In genomic region chr14:102603293-102603907, GRCh38 we compare ENCODE assay signal across 19 cellular contexts. TPM values are rescaled to one million over a fixed set of nuclear protein-coding genes. Genes with fewer than 3 reads are reported as not detected.
DNase-seq lines count a peak whose midpoint lies in the region; ATAC-seq and TF ChIP-seq lines count a peak whose summit lies in the region.
"Had no signal": no experiment of that assay in that cellular context is flagged by ENCODE, and none has a peak within 500 bp of the region (broad histone marks: within the 10 kb centered on the region; RNA-seq: fewer than 3 reads in every experiment).

No MANE protein-coding gene starts in this region.

- H3K4me1 ChIP-seq in breast epithelium (peaks cover 0 to 9% of the 10 kb centered on the region in 2 donors), lung (ENCODE audit: control insufficient read depth in 2 of 2, insufficient read depth in 2 of 2, low read length in 2 of 2) (peaks cover 4 to 24% of the 10 kb centered on the region in 2 donors), upper lobe of right lung (peaks cover 31% of the 10 kb centered on the region)
- H3K4me1 ChIP-seq: prostate gland had no signal

- peak overlapping the region; percentile 90 for H3K27ac Mint-ChIP-seq in MCF 10A (ENCODE audit: low read depth, unreplicated experiment)
- peak overlapping the region; percentile 75; the same call in 1 of the 2 replicates for H3K27ac Mint-ChIP-seq in WTC11
- H3K27ac Mint-ChIP-seq: T-cell had no signal

- no peaks in the 10 kb centered on the region for H3K9me3 Mint-ChIP-seq in MCF 10A (ENCODE audit: unreplicated experiment)
- no peaks in the 10 kb centered on the region for H3K9me3 Mint-ChIP-seq in WTC11
- H3K9me3 Mint-ChIP-seq: T-cell had no signal

- H3K27me3 Mint-ChIP-seq in MCF 10A (ENCODE audit: insufficient read depth, unreplicated experiment): no peaks in the 10 kb centered on the region
- no peaks in the 10 kb centered on the region; the same call in 1 of the 2 replicates for H3K27me3 Mint-ChIP-seq in WTC11 (ENCODE audit: low read depth)
- H3K27me3 Mint-ChIP-seq: T-cell had no signal

- intact Hi-C loops in MCF 10A (cut with micrococcal nuclease) (no loop called here), breast epithelium (cut with DNase I; ENCODE audit: low total_unique reads) (no loop called here), upper lobe of right lung (cut with DNase I) (no loop called here)

- H3K4me3 Mint-ChIP-seq in MCF 10A (ENCODE audit: unreplicated experiment) (peak overlapping the region; percentile 8), WTC11 (no peak overlapping the region)

- no peak for ATAC-seq in WTC11
- ATAC-seq in lung (ENCODE audit: insufficient read depth, low FRiP score): no peak
- peak; percentile 66 for ATAC-seq in upper lobe of right lung
- ATAC-seq in HG03442 (IDR thresholded peaks at IDR 0.05; ENCODE audit: unreplicated experiment): no peak
- ATAC-seq: Panc1, T-cell had no signal

- H3K36me3 ChIP-seq in breast epithelium (no peaks in the 10 kb centered on the region), lung (ENCODE audit: control insufficient read depth in 2 of 2, insufficient read depth in 2 of 2, low read length in 2 of 2) (no peaks in the 10 kb centered on the region), upper lobe of right lung (no peaks in the 10 kb centered on the region)
- H3K36me3 ChIP-seq: brain microvascular endothelial cell, prostate gland had no signal

- TF ChIP-seq CTCF in MCF 10A (IDR thresholded peaks at IDR 0.05; ENCODE audit: unreplicated experiment): no peak
- TF ChIP-seq CTCF in breast epithelium (IDR thresholded peaks at IDR 0.05): no peak
- TF ChIP-seq CTCF in WTC11 (IDR thresholded peaks at IDR 0.05): no peak
- TF ChIP-seq CTCF in lung (IDR thresholded peaks at IDR 0.05; ENCODE audit: control extremely low read depth, extremely low read depth): no peak
- no peak for TF ChIP-seq CTCF in upper lobe of right lung (IDR thresholded peaks at IDR 0.05)

- POLR2A ChIA-PET in MCF 10A (lab: Yijun Ruan, JAX) (interaction anchor here (0.6 to 3.7 kb wide), 7 partner anchors 9 to 91 kb away, joined by 3 to 49 read pairs (median 5); no protein-coding TSS in a partner anchor), WTC11 (lab: Charles Lee) (no interaction called here)

- H3K27me3 ChIP-seq in breast epithelium (no peaks in the 10 kb centered on the region), lung (ENCODE audit: control insufficient read depth, insufficient read depth) (no peaks in the 10 kb centered on the region), upper lobe of right lung (no peaks in the 10 kb centered on the region)
- H3K27me3 ChIP-seq: brain microvascular endothelial cell had no signal

- H3K9me3 ChIP-seq in breast epithelium (no peaks in the 10 kb centered on the region), lung (ENCODE audit: control insufficient read depth in 2 of 2, insufficient read depth in 1 of 2, low read length in 1 of 2) (no peaks in the 10 kb centered on the region), upper lobe of right lung (no peaks in the 10 kb centered on the region)
- H3K9me3 ChIP-seq: prostate gland had no signal

- no TSS peak for BruUV-seq in MCF 10A (replicated peaks; lab: Mats Ljungman, UMichigan)

- CTCF ChIA-PET in MCF 10A (lab: Yijun Ruan, JAX): interaction anchor here (3.0 kb wide), 1 partner anchor 9 kb away, joined by 33 read pairs; no protein-coding TSS in a partner anchor
- CTCF ChIA-PET in WTC11 (lab: Charles Lee): no interaction called here

- DNase-seq in MCF 10A (ENCODE audit: unreplicated experiment): no peak
- DNase-seq in breast epithelium (ENCODE audit: low spot score in 2 of 2): no peak
- no peak for DNase-seq in WTC11 (ENCODE audit: low spot score)
- peak; percentile 43 for DNase-seq in lung (ENCODE audit: low spot score)
- DNase-seq in upper lobe of right lung: no peak
- DNase-seq in NAMALWA (ENCODE audit: low spot score): no peak
- no peak for DNase-seq in activated naive CD4-positive, alpha-beta T cell treated with anti-CD3 and anti-CD28 coated beads, Interleukin-2, amount 50 U/mL, for 16 hours
- DNase-seq: activated naive CD4-positive, alpha-beta T cell treated with Interleukin-2 at 50 U/mL for 16 hours; activated T-cell treated with anti-CD3 and anti-CD28 coated beads, Interleukin-2, amount 50 U/mL, for 1 hour; brain microvascular endothelial cell; DND-41; NCI-H146; NCI-H510A; stimulated activated CD4-positive, alpha-beta T cell treated with anti-CD3 and anti-CD28 coated beads, Interleukin-15, amount 100 ng/mL, for 24 hours; T-cell had no signal

- WGBS in lung, 2 donors: 77 to 83% methylated on average over 4 of the region's 4 CpGs

- peaks cover 34% of the 10 kb centered on the region for H3K4me1 Mint-ChIP-seq in MCF 10A (ENCODE audit: insufficient read depth, unreplicated experiment)
- H3K4me1 Mint-ChIP-seq in WTC11: peaks cover 11% of the 10 kb centered on the region; the same call in 1 of the 2 replicates

- no peak overlapping the region for H3K4me3 ChIP-seq in breast epithelium
- H3K4me3 ChIP-seq in lung: no peak overlapping the region
- H3K4me3 ChIP-seq in upper lobe of right lung: no peak overlapping the region
- H3K4me3 ChIP-seq: coronary artery, prostate gland had no signal

- H3K27ac ChIP-seq in breast epithelium (no peak overlapping the region), lung (ENCODE audit: low read depth in 1 of 2, low read length in 1 of 2) (no peak overlapping the region), upper lobe of right lung (peak overlapping the region; percentile 72)
- H3K27ac ChIP-seq: brain microvascular endothelial cell, coronary artery, prostate gland had no signal

- H3K36me3 Mint-ChIP-seq in MCF 10A (ENCODE audit: insufficient read depth, unreplicated experiment) (peaks cover 27% of the 10 kb centered on the region), WTC11 (peaks cover 7% of the 10 kb centered on the region)

- TF ChIP-seq POLR2A in breast epithelium (IDR thresholded peaks at IDR 0.05): no peak

TF ChIP-seq in WTC11, 78 proteins besides CTCF, POLR2A, EP300 and RAD21:
- TF ChIP-seq NR1H2 (CRISPR knock-in tag; IDR thresholded peaks at IDR 0.05) (no peak), ZNF263 (CRISPR knock-in tag; IDR thresholded peaks at IDR 0.05; ENCODE audit: low read depth) (no peak), ZNF121 (CRISPR knock-in tag; IDR thresholded peaks at IDR 0.05) (peak; percentile 87), HMGXB4 (CRISPR knock-in tag; IDR thresholded peaks at IDR 0.05) (no peak), ZNF232 (CRISPR knock-in tag; IDR thresholded peaks at IDR 0.05) (no peak), ZNF138 (CRISPR knock-in tag; conservative IDR thresholded peaks at IDR 0.05) (no peak), NFATC4 (CRISPR knock-in tag; IDR thresholded peaks at IDR 0.05) (no peak)
TF ChIP-seq in WTC11: peak in this region for 1.

RNA-seq across cellular contexts. Expression of gene RCOR1, which starts 11.0 kb away (rescaled TPM):
- total RNA-seq in MCF 10A (2022): 45.6 and 55.9 TPM in 2 replicates
- 10 to 100 TPM; 15.7 to 21.8 (median 20.3) TPM for total RNA-seq in breast epithelium
- 25.1 to 25.4 TPM (median 25.4 TPM) in 3 replicates for total RNA-seq in WTC11 (2021)
- total RNA-seq in lung: 10 to 100 TPM; 31.6 to 63.9 TPM
- polyA plus RNA-seq in lung: 10 to 100 TPM in 1 of 2 donors, 1 to 10 TPM in 1; 7.9 to 13.3 TPM
- 43.6 TPM for total RNA-seq in upper lobe of right lung
